3 cellular contexts compared by ENCODE assay signal in the genomic region with DNA sequence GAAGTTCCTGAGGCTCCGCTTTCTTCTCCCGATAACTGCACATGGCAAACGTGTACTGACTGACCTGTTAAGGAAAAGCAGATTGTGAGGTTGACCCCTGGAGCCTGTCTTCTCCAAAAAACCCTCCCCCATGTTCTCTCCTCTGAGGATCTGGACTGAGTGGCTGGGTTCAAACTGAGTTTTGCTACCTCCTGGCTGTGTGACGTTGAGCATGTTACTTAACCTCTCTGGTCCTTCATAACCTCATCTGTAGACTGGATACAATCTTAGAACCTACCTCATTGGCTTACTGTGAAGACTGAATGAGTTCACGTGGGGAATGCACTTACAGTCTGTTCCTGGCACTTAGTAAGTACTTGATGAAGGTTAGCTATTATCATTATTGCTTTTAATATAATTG.
A peak's percentile ranks its signal among the peaks of the same experiment; 100 is the strongest.
TF ChIP-seq lines count a peak whose summit lies in the region.

No MANE protein-coding gene starts in this region.

TF ChIP-seq in HepG2, 621 proteins besides CTCF, POLR2A, EP300 and RAD21:
- TF ChIP-seq TAF1 (CRISPR knock-in tag; IDR thresholded peaks at IDR 0.05) (no peak), ZNF567 (CRISPR knock-in tag; IDR thresholded peaks at IDR 0.05; ENCODE audit: borderline replicate concordance) (no peak), ZNF768 (CRISPR knock-in tag; IDR thresholded peaks at IDR 0.05) (peak; percentile 41; the same call in 1 of the 2 replicates)

TF ChIP-seq in H1, 55 proteins besides CTCF, POLR2A, EP300 and RAD21:
- no peak for TF ChIP-seq CREB1 (IDR thresholded peaks at IDR 0.05)
- TF ChIP-seq KDM1A (IDR thresholded peaks at IDR 0.05; ENCODE audit: borderline replicate concordance, low read length) = peak; percentile 83; the same call in 1 of the 2 replicates
- TF ChIP-seq KDM5A (IDR thresholded peaks at IDR 0.05; ENCODE audit: low read length) = no peak

TF ChIP-seq in HEK293T, 16 proteins besides CTCF, POLR2A, EP300 and RAD21:
- TF ChIP-seq HDGF (IDR thresholded peaks at IDR 0.05; ENCODE audit: borderline replicate concordance) = no peak
- no peak for TF ChIP-seq BHLHE40 (IDR thresholded peaks at IDR 0.05; ENCODE audit: borderline replicate concordance)
